In the genomic region with DNA sequence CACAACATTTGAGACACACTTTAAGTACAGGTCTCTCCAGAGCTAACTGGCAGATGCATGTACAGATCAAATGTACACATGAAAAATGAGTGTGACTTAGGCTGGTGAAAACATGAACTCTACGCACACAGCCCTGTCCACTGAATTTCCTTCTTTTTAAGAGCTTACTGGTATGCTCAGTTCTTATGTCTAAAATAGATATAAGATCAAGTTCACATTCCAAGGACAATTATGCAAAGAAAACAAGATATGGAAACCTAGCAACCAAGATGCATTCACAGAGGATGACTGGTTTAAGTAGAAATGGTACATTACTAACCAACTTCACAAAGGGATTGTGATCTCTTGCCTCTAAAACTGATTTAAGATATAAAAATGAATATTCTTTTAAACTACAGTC, we compare ENCODE assay signal across 15 cellular contexts. TPM values are rescaled to one million over a fixed set of nuclear protein-coding genes. Genes with fewer than 3 reads are reported as not detected.
A peak's percentile ranks its signal among the peaks of the same experiment; 100 is the strongest.
DNase-seq lines count a peak whose midpoint lies in the region; ATAC-seq, FAIRE-seq and TF ChIP-seq lines count a peak whose summit lies in the region.
"Had no signal": no experiment of that assay in that cellular context is flagged by ENCODE, and none has a peak within 500 bp of the region (broad histone marks: within the 10 kb centered on the region; RNA-seq: fewer than 3 reads in every experiment).

No MANE protein-coding gene starts in this region.

- no peak for FAIRE-seq in HepG2 (lab: Jason Lieb, UNC)
- peak; percentile 23 for FAIRE-seq in astrocyte (lab: Jason Lieb, UNC)
- FAIRE-seq: GM19239 had no signal

- no peak for ATAC-seq in HepG2
- no peak for ATAC-seq in right lobe of liver
- ATAC-seq in HG03045 (IDR thresholded peaks at IDR 0.05; ENCODE audit: unreplicated experiment): no peak
- ATAC-seq in GM21367 (IDR thresholded peaks at IDR 0.05; ENCODE audit: unreplicated experiment): no peak
- ATAC-seq: activated CD4-positive, alpha-beta T cell treated with anti-CD3 and anti-CD28 coated beads for 36 hours had no signal

- peaks cover 15% of the 10 kb centered on the region for H3K79me2 ChIP-seq in HepG2 (ENCODE audit: insufficient read depth, low read length)
- no peaks in the 10 kb centered on the region for H3K79me2 ChIP-seq in astrocyte (ENCODE audit: insufficient read depth, low read length)

- H3K9me3 ChIP-seq in HepG2 (ENCODE audit: low read length) (no peaks in the 10 kb centered on the region), right lobe of liver (no peaks in the 10 kb centered on the region), astrocyte (ENCODE audit: insufficient read depth, low read depth, low read length) (no peaks in the 10 kb centered on the region)
- H3K9me3 ChIP-seq: left ventricle myocardium inferior had no signal

- H3K27ac ChIP-seq in HepG2 (ENCODE audit: extremely low read length, insufficient read depth, low read length) (no peak overlapping the region), right lobe of liver (no peak overlapping the region), astrocyte (ENCODE audit: low read depth, low read length) (peak overlapping the region; percentile 61)
- H3K27ac ChIP-seq: left ventricle myocardium inferior, RWPE1 had no signal

- H3K36me3 Mint-ChIP-seq in astrocyte (ENCODE audit: low read depth, unreplicated experiment) (peaks cover 4% of the 10 kb centered on the region), type B pancreatic cell (peaks cover 31% of the 10 kb centered on the region)

- H3K9ac ChIP-seq in HepG2 (ENCODE audit: insufficient read depth, low read depth, low read length): no peak overlapping the region
- peak overlapping the region; percentile 65 for H3K9ac ChIP-seq in astrocyte (ENCODE audit: low read length)

- CTCF ChIA-PET in HepG2 (lab: Yijun Ruan, JAX; ENCODE audit: low intra/inter-chr PET ratio, low total read pairs): no interaction called here

- H3K27me3 Mint-ChIP-seq in astrocyte (ENCODE audit: low read depth, unreplicated experiment): no peaks in the 10 kb centered on the region
- H3K27me3 Mint-ChIP-seq in type B pancreatic cell: no peaks in the 10 kb centered on the region
- H3K27me3 Mint-ChIP-seq: activated CD4-positive, alpha-beta T cell treated with anti-CD3 and anti-CD28 coated beads for 36 hours had no signal

- H3K9me3 Mint-ChIP-seq in astrocyte (ENCODE audit: unreplicated experiment) (no peaks in the 10 kb centered on the region), type B pancreatic cell (no peaks in the 10 kb centered on the region)

- 96% methylated on average over 1 of the region's 1 CpG for WGBS in HepG2 (ENCODE audit: low lambda C conversion rate)
- WGBS in right lobe of liver (ENCODE audit: insufficient coverage, low coverage, low lambda C conversion rate, missing lambda C conversion rate): 100% methylated on average over 1 of the region's 1 CpG

- H3K27me3 ChIP-seq in HepG2 (ENCODE audit: control insufficient read depth in 1 of 2, insufficient read depth in 2 of 2, low read length in 2 of 2) (no peaks in the 10 kb centered on the region), right lobe of liver (no peaks in the 10 kb centered on the region), astrocyte (ENCODE audit: insufficient read depth, low read length) (no peaks in the 10 kb centered on the region)

- TF ChIP-seq EP300 in HepG2 (IDR thresholded peaks at IDR 0.05; ENCODE audit: low read depth in 2 of 2, low read length in 2 of 2) (no peak), HepG2 (CRISPR knock-in tag; IDR thresholded peaks at IDR 0.05; ENCODE audit: borderline replicate concordance) (no peak)

- no peak overlapping the region for H3K4me3 ChIP-seq in HepG2 (replicated peaks in 1 of 3; ENCODE audit: insufficient read depth in 1 of 3, low read depth in 2 of 3, low read length in 3 of 3)
- H3K4me3 ChIP-seq in right lobe of liver: no peak overlapping the region
- no peak overlapping the region for H3K4me3 ChIP-seq in astrocyte (ENCODE audit: insufficient read depth, low read depth, low read length)
- H3K4me3 ChIP-seq: left ventricle myocardium inferior had no signal

- H3K4me2 ChIP-seq in HepG2 (ENCODE audit: low read depth, low read length) (no peak overlapping the region), astrocyte (ENCODE audit: low read length) (peak overlapping the region; percentile 69)

- peaks cover 23% of the 10 kb centered on the region for H4K20me1 ChIP-seq in HepG2 (ENCODE audit: insufficient read depth, low read length)
- peaks cover 3% of the 10 kb centered on the region for H4K20me1 ChIP-seq in astrocyte (ENCODE audit: insufficient read depth, low read length)

- H3K36me3 ChIP-seq in HepG2 (replicated peaks in 1 of 2; ENCODE audit: control insufficient read depth in 1 of 2, insufficient read depth in 2 of 2, low read length in 2 of 2) (peaks cover 6 to 26% of the 10 kb centered on the region in 2 experiments), right lobe of liver (peaks cover 0 to 18% (median 5%) of the 10 kb centered on the region in 4 donors), astrocyte (ENCODE audit: insufficient read depth, low read length) (no peaks in the 10 kb centered on the region)
- H3K36me3 ChIP-seq: left ventricle myocardium inferior had no signal

- H3K4me1 Mint-ChIP-seq in astrocyte (ENCODE audit: low read depth, unreplicated experiment): peaks cover 22% of the 10 kb centered on the region
- peaks cover 33% of the 10 kb centered on the region for H3K4me1 Mint-ChIP-seq in type B pancreatic cell (ENCODE audit: unreplicated experiment)
- H3K4me1 Mint-ChIP-seq: activated CD4-positive, alpha-beta T cell treated with anti-CD3 and anti-CD28 coated beads for 36 hours had no signal

- no peak for TF ChIP-seq RAD21 in HepG2 (CRISPR knock-in tag; IDR thresholded peaks at IDR 0.05)

- H3K27ac Mint-ChIP-seq in astrocyte (ENCODE audit: unreplicated experiment) (peak overlapping the region; percentile 90), type B pancreatic cell (peak overlapping the region; percentile 23)
- H3K27ac Mint-ChIP-seq: activated CD4-positive, alpha-beta T cell treated with anti-CD3 and anti-CD28 coated beads for 36 hours had no signal

- TF ChIP-seq POLR2A in HepG2 (IDR thresholded peaks at IDR 0.05; ENCODE audit: insufficient read depth in 1 of 2, low read depth in 2 of 2, low read length in 2 of 2) (no peak), right lobe of liver (IDR thresholded peaks at IDR 0.05) (no peak)

- H3K4me3 Mint-ChIP-seq in astrocyte (ENCODE audit: unreplicated experiment) (no peak overlapping the region), type B pancreatic cell (no peak overlapping the region)
- H3K4me3 Mint-ChIP-seq: activated CD4-positive, alpha-beta T cell treated with anti-CD3 and anti-CD28 coated beads for 36 hours had no signal

- intact Hi-C loops in HepG2 (cut with micrococcal nuclease; ENCODE audit: unreplicated experiment) (loop anchor here (5.0 kb wide), 1 partner anchor 970 kb away; no protein-coding TSS in a partner anchor), right lobe of liver (cut with DNase I) (no loop called here)

- H3K4me1 ChIP-seq in HepG2 (ENCODE audit: insufficient read depth, low read length): peaks cover 91% of the 10 kb centered on the region
- peaks cover 0 to 25% (median 7%) of the 10 kb centered on the region in 4 donors for H3K4me1 ChIP-seq in right lobe of liver
- peaks cover 20% of the 10 kb centered on the region for H3K4me1 ChIP-seq in astrocyte (ENCODE audit: insufficient read depth, low read length)
- H3K4me1 ChIP-seq: left ventricle myocardium inferior had no signal

- DNase-seq in HepG2 (ENCODE audit: low spot score) (no peak), right lobe of liver (no peak), astrocyte (ENCODE audit: low read depth) (peak; percentile 90), hepatic stellate cell (ENCODE audit: low spot score) (peak; percentile 64), type B pancreatic cell (ENCODE audit: extremely low spot score, unreplicated experiment) (no peak), SHP77 (lab: John Stamatoyannopoulos, UW) (no peak)
- DNase-seq: activated CD4-positive, alpha-beta T cell treated with anti-CD3 and anti-CD28 coated beads for 36 hours; activated CD8-positive, alpha-beta memory T cell treated with anti-CD3 and anti-CD28 coated beads, Interleukin-2, amount 50 U/mL, for 4 hours; activated naive CD4-positive, alpha-beta T cell treated with Interleukin-2 at 50 U/mL for 16 hours; left ventricle myocardium inferior; NCI-H2081 had no signal

- BruUV-seq in HepG2 (replicated peaks; lab: Mats Ljungman, UMichigan): no TSS peak

- H2AFZ ChIP-seq in HepG2 (ENCODE audit: low read length) (no peak overlapping the region), astrocyte (ENCODE audit: low read depth, low read length) (no peak overlapping the region)

- POLR2A ChIA-PET in HepG2 (lab: Yijun Ruan, JAX): no interaction called here

- no peak for TF ChIP-seq CTCF in HepG2 (CRISPR knock-in tag; IDR thresholded peaks at IDR 0.05)
- no peak for TF ChIP-seq CTCF in right lobe of liver (IDR thresholded peaks at IDR 0.05)
- TF ChIP-seq CTCF in astrocyte (IDR thresholded peaks at IDR 0.05; ENCODE audit: insufficient read depth, low read depth, low read length): no peak
- TF ChIP-seq CTCF in type B pancreatic cell (conservative IDR thresholded peaks at IDR 0.05): no peak

- in situ Hi-C loops in HepG2 (cut with HindIII; ENCODE audit: extremely low pct_ligation_motif_present, low pct_unique_long_range_greater_than_20kb): no loop called here

RNA-seq across cellular contexts. Expression of gene TLE1, which starts 56.7 kb away (rescaled TPM):
- total RNA-seq in HepG2 (2016; rRNA removed; fragmentation: Illumina TruSeq; extraction: Trizol) (30.7 and 35.9 TPM in 2 replicates), right lobe of liver (10 to 100 TPM; 31.9 to 62.9 (median 58.0) TPM), astrocyte (23.6 and 29.6 TPM in 2 replicates), type B pancreatic cell (ENCODE audit: low replicate concordance) (40.2 and 99.6 TPM in 2 replicates)
- 10.5 and 15.5 TPM in 2 replicates for total RNA-seq in HepG2 (2016; cell fraction: cytosol; rRNA removed; fragmentation: Illumina TruSeq; extraction: Trizol; ENCODE audit: low read depth)
- 28.4 and 35.8 TPM in 2 replicates for total RNA-seq in HepG2 (2016; cell fraction: insoluble cytoplasmic fraction; rRNA removed; fragmentation: Illumina TruSeq; extraction: Trizol)
- 21.3 and 25.1 TPM in 2 replicates for total RNA-seq in HepG2 (2016; cell fraction: membrane; rRNA removed; fragmentation: Illumina TruSeq; extraction: Trizol)
- 32.7 and 35.7 TPM in 2 replicates for total RNA-seq in HepG2 (2016; cell fraction: nucleus; rRNA removed; fragmentation: Illumina TruSeq; extraction: Trizol)
- polyA plus RNA-seq in HepG2 (2011; rRNA removed): 109 and 121 TPM in 2 replicates
- 81.0 and 82.2 TPM in 2 replicates for polyA plus RNA-seq in HepG2 (2011; cell fraction: cytosol; rRNA removed)
- 88.7 and 102 TPM in 2 replicates for polyA plus RNA-seq in HepG2 (2011; cell fraction: nucleus; rRNA removed)
- 76.2 and 83.2 TPM in 2 replicates for polyA plus RNA-seq in HepG2 (2012)
- polyA plus RNA-seq in HepG2 (2016; cell fraction: cytosol; fragmentation: Illumina TruSeq; extraction: Trizol; ENCODE audit: low read depth): 5.7 and 6.0 TPM in 2 replicates
- polyA plus RNA-seq in HepG2 (2016; cell fraction: insoluble cytoplasmic fraction; fragmentation: Illumina TruSeq; extraction: Trizol; ENCODE audit: low read depth): 37.9 and 46.7 TPM in 2 replicates
- polyA plus RNA-seq in HepG2 (2016; cell fraction: membrane; fragmentation: Illumina TruSeq; extraction: Trizol; ENCODE audit: low read depth): 16.5 and 18.0 TPM in 2 replicates
- polyA plus RNA-seq in HepG2 (2016; cell fraction: nucleus; fragmentation: Illumina TruSeq; extraction: Trizol; ENCODE audit: insufficient read depth, low read depth): 51.4 and 59.9 TPM in 2 replicates
- polyA minus RNA-seq in HepG2 (2011; rRNA and poly(A)+ RNA removed; ENCODE audit: low replicate concordance): 0.94 and 127 TPM in 2 replicates
- polyA minus RNA-seq in HepG2 (2011; cell fraction: cytosol; rRNA and poly(A)+ RNA removed): 63.4 and 65.8 TPM in 2 replicates
- 111 and 120 TPM in 2 replicates for polyA minus RNA-seq in HepG2 (2011; cell fraction: nucleus; rRNA and poly(A)+ RNA removed)

Comparison
In these comparisons a context has a peak if more than half of its experiments do, and no peak if none do; other contexts are left out.
1. DNase-seq: peak in astrocyte (single experiment) and hepatic stellate cell (single experiment); none in HepG2 (single experiment), right lobe of liver (0 of 3), type B pancreatic cell (single experiment) and SHP77 (0 of 2).